ENCODE assay signal across 17 cellular contexts in the genomic region with DNA sequence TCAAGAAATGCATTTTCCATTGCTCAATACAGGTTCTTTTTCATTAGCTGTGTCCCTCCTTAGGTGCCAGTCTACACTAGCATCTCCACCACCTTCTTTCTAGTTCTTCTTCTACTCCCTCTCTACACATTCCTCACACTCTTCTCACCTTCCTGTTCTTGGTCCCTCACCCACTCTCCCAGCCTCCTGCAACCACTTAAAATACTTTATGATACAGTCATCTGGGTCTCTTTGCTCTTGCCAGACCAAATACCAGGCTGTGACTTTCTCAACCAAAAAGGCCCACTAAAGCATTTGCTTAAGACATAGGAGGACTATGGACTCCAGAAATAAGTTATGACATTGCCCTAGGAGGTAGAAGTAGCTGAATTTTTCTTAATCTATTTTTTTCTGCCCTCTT. TPM values are rescaled to one million over a fixed set of nuclear protein-coding genes. Genes with fewer than 3 reads are reported as not detected.
DNase-seq lines count a peak whose midpoint lies in the region; ATAC-seq, FAIRE-seq and TF ChIP-seq lines count a peak whose summit lies in the region.
"Had no signal": no experiment of that assay in that cellular context is flagged by ENCODE, and none has a peak within 500 bp of the region (broad histone marks: within the 10 kb centered on the region; RNA-seq: fewer than 3 reads in every experiment).

No MANE protein-coding gene starts in this region.

- H3K4me1 ChIP-seq in stomach = peaks cover 0 to 3% (median 0%) of the 10 kb centered on the region in 4 donors
- no peaks in the 10 kb centered on the region for H3K4me1 ChIP-seq in body of pancreas

- TF ChIP-seq CTCF in fibroblast of mammary gland (conservative IDR thresholded peaks at IDR 0.05; ENCODE audit: control insufficient read depth, insufficient read depth, low read depth, low read length) = no peak
- TF ChIP-seq CTCF in stomach (IDR thresholded peaks at IDR 0.05) = no peak
- no peak for TF ChIP-seq CTCF in body of pancreas (IDR thresholded peaks at IDR 0.05)

- TF ChIP-seq EP300 in stomach (IDR thresholded peaks at IDR 0.05) = no peak

- H3K36me3 ChIP-seq in stomach (no peaks in the 10 kb centered on the region), body of pancreas (replicated peaks in 1 of 2; ENCODE audit: insufficient read depth in 1 of 2, low read depth in 2 of 2) (no peaks in the 10 kb centered on the region)

- DNase-seq in EH (ENCODE audit: low read depth) = peak; percentile 94
- DNase-seq in RCC 7860 (ENCODE audit: low spot score) = peak; percentile 44
- DNase-seq in fibroblast of mammary gland (ENCODE audit: low read depth) = peak; percentile 89
- peak; percentile 44 for DNase-seq in non-pigmented ciliary epithelial cell (ENCODE audit: low read depth)
- DNase-seq in stomach = no peak
- no peak for DNase-seq in body of pancreas
- no peak for DNase-seq in amygdala (lab: John Stamatoyannopoulos, UW)
- DNase-seq: activated CD4-positive, alpha-beta T cell treated with anti-CD3 and anti-CD28 coated beads, Interleukin-2, amount 50 U/mL, for 48 hours; kidney; MM.1S; NCI-H524 treated with DMSO at 0.1 percent for 48 hours; nucleus accumbens; stimulated activated CD4-positive, alpha-beta T cell treated with anti-CD3 and anti-CD28 coated beads, Interleukin-2, amount 100 ng/mL, for 48 hours had no signal

- no peak overlapping the region for H3K27ac ChIP-seq in stomach
- no peak overlapping the region for H3K27ac ChIP-seq in body of pancreas
- H3K27ac ChIP-seq: SK-N-MC had no signal

- H3K4me3 ChIP-seq in fibroblast of mammary gland (ENCODE audit: control insufficient read depth, low read depth, low read length) = no peak overlapping the region
- H3K4me3 ChIP-seq in stomach = no peak overlapping the region
- no peak overlapping the region for H3K4me3 ChIP-seq in body of pancreas
- H3K4me3 ChIP-seq: SK-N-MC had no signal

- intact Hi-C loops in stomach (cut with DNase I; ENCODE audit: low total_unique reads) = no loop called here
- intact Hi-C loops in body of pancreas (cut with DNase I) = no loop called here

- ATAC-seq in GM21528 (IDR thresholded peaks at IDR 0.05; ENCODE audit: low FRiP score, unreplicated experiment) = no peak
- no peak for ATAC-seq in body of pancreas
- ATAC-seq: activated naive CD4-positive, alpha-beta T cell treated with anti-CD3 and anti-CD28 coated beads, Interleukin-2, amount 50 U/mL, for 72 hours had no signal

- no peak for TF ChIP-seq POLR2A in stomach (IDR thresholded peaks at IDR 0.05)
- no peak for TF ChIP-seq POLR2A in body of pancreas (IDR thresholded peaks at IDR 0.05)

- H3K27me3 ChIP-seq in stomach = no peaks in the 10 kb centered on the region
- no peaks in the 10 kb centered on the region for H3K27me3 ChIP-seq in body of pancreas

- no peak for FAIRE-seq in RCC 7860 (lab: Jason Lieb, UNC)
- FAIRE-seq: endometrium, kidney had no signal

- H3K9me3 ChIP-seq in stomach = no peaks in the 10 kb centered on the region
- H3K9me3 ChIP-seq in body of pancreas = no peaks in the 10 kb centered on the region

RNA-seq across cellular contexts. Expression of a gene that starts 35.1 kb away (rescaled TPM):
- 1 to 10 TPM; 3.5 to 8.7 (median 6.6) TPM for total RNA-seq in stomach
- polyA plus RNA-seq in stomach = 1 to 10 TPM in 2 of 3 donors, under 1 TPM in 1; 0.76 to 3.4 (median 1.6) TPM
- 1 to 10 TPM; 4.9 to 7.8 TPM for total RNA-seq in body of pancreas

RNA-seq across cellular contexts. Expression of a gene that starts 42.6 kb away (rescaled TPM):
- total RNA-seq in stomach (not detected), body of pancreas (not detected)
- under 1 TPM in 1 of 3 donors, not detected in 2; 0.87 TPM for polyA plus RNA-seq in stomach
- total RNA-seq: activated naive CD4-positive, alpha-beta T cell treated with anti-CD3 and anti-CD28 coated beads, Interleukin-2, amount 50 U/mL, for 72 hours; kidney had no signal

RNA-seq across cellular contexts. Expression of a gene that starts 51.2 kb away (rescaled TPM):
- total RNA-seq in stomach (10 to 100 TPM in 3 of 5 donors, 1 to 10 TPM in 2; 4.9 to 36.2 (median 15.6) TPM), body of pancreas (1 to 10 TPM; 2.3 to 4.9 TPM)
- 1 to 10 TPM; 2.0 to 8.2 (median 7.3) TPM for polyA plus RNA-seq in stomach
- total RNA-seq: activated naive CD4-positive, alpha-beta T cell treated with anti-CD3 and anti-CD28 coated beads, Interleukin-2, amount 50 U/mL, for 72 hours had no signal

Comparison
In these comparisons a context has a peak if more than half of its experiments do, and no peak if none do; other contexts are left out.
1. DNase-seq: peak in EH (single experiment), RCC 7860 (single experiment), fibroblast of mammary gland (single experiment) and non-pigmented ciliary epithelial cell (single experiment); none in stomach (single experiment), body of pancreas (0 of 4) and amygdala (0 of 56).